In the genomic region with DNA sequence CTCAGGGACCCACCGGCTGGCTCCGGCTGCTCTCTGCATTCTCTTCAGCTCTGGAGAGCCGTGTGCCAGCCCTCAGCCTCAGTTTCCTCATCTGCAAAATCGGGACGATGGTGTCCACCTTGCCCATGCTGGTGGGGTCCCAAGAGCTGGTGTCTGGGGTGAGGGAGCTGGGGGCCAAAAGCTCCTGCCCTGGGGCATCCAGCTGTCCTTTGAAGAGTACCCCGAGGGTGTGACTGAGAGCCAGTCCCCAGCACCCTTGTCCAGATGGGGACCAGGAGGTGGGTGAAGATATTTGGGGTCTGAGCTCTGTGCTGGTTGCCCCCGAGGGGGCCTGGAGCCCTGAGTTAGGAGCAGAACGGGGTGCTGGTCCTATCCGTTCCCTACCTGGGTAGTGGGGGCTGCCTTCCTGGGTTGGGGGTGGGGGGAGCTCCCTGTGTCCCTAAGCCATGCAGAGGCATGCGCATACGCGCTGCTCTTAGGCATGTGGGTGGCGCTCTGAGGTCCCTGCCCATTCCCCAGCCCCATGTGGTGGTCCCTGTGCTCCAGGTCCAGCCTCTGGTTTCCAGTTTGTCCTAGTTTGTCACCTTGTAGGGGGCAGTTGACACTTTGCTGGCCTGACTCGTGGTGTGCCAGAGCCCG, we compare ENCODE assay signal across 17 cellular contexts. TPM values are rescaled to one million over a fixed set of nuclear protein-coding genes. Genes with fewer than 3 reads are reported as not detected.
A peak's percentile ranks its signal among the peaks of the same experiment; 100 is the strongest.
DNase-seq lines count a peak whose midpoint lies in the region; ATAC-seq and TF ChIP-seq lines count a peak whose summit lies in the region.
"Had no signal": no experiment of that assay in that cellular context is flagged by ENCODE, and none has a peak within 500 bp of the region (broad histone marks: within the 10 kb centered on the region; RNA-seq: fewer than 3 reads in every experiment).

No MANE protein-coding gene starts in this region.

- intact Hi-C loops in heart right ventricle (cut with DNase I), result no loop called here
- intact Hi-C loops in left ventricle myocardium superior (cut with micrococcal nuclease), result no loop called here
- intact Hi-C loops in left colon (cut with DNase I, micrococcal nuclease), result no loop called here

- DNase-seq in heart right ventricle, result no peak
- no peak for DNase-seq in left ventricle myocardium superior
- no peak for DNase-seq in chondrocyte (ENCODE audit: low spot score)
- no peak for DNase-seq in neural crest cell (ENCODE audit: low read depth, low spot score)
- DNase-seq in NCI-H187 (lab: John Stamatoyannopoulos, UW), result no peak
- no peak for DNase-seq in activated naive CD4-positive, alpha-beta T cell treated with anti-CD3 and anti-CD28 coated beads, Interleukin-2, amount 50 U/mL, for 72 hours (ENCODE audit: low spot score in 2 of 2)
- DNase-seq in left colon, result no peak
- no peak for DNase-seq in NCI-H2227 treated with DMSO at 0.1 percent for 48 hours (lab: John Stamatoyannopoulos, UW)
- DNase-seq: activated CD8-positive, alpha-beta T cell treated with anti-CD3 and anti-CD28 coated beads for 36 hours; activated naive CD8-positive, alpha-beta T cell treated with anti-CD3 and anti-CD28 coated beads, Interleukin-2, amount 50 U/mL, for 24 hours; activated T-cell treated with anti-CD3 and anti-CD28 coated beads, Interleukin-2, amount 50 U/mL, for 48 hours; CD4-positive, alpha-beta memory T cell; HCEC 1CT; NCI-H82; WERI-Rb-1 had no signal

- H3K27ac Mint-ChIP-seq in chondrocyte (ENCODE audit: unreplicated experiment), result peak overlapping the region; percentile 17
- H3K27ac Mint-ChIP-seq in neural crest cell (ENCODE audit: unreplicated experiment), result no peak overlapping the region
- no peak overlapping the region for H3K27ac Mint-ChIP-seq in activated naive CD4-positive, alpha-beta T cell treated with anti-CD3 and anti-CD28 coated beads, Interleukin-2, amount 50 U/mL, for 72 hours
- H3K27ac Mint-ChIP-seq: activated CD8-positive, alpha-beta T cell treated with anti-CD3 and anti-CD28 coated beads for 36 hours; activated naive CD8-positive, alpha-beta T cell treated with anti-CD3 and anti-CD28 coated beads, Interleukin-2, amount 50 U/mL, for 24 hours; CD4-positive, alpha-beta memory T cell had no signal

- peak overlapping the region in 3 of 10 donors; percentile 4 to 20 (median 11) for H3K4me3 ChIP-seq in heart right ventricle
- H3K4me3 ChIP-seq: upper lobe of left lung had no signal

- H3K9me3 Mint-ChIP-seq in chondrocyte (ENCODE audit: low read depth), result no peaks in the 10 kb centered on the region
- no peaks in the 10 kb centered on the region for H3K9me3 Mint-ChIP-seq in neural crest cell
- no peaks in the 10 kb centered on the region for H3K9me3 Mint-ChIP-seq in activated naive CD4-positive, alpha-beta T cell treated with anti-CD3 and anti-CD28 coated beads, Interleukin-2, amount 50 U/mL, for 72 hours
- H3K9me3 Mint-ChIP-seq: activated CD8-positive, alpha-beta T cell treated with anti-CD3 and anti-CD28 coated beads for 36 hours; activated naive CD8-positive, alpha-beta T cell treated with anti-CD3 and anti-CD28 coated beads, Interleukin-2, amount 50 U/mL, for 24 hours; CD4-positive, alpha-beta memory T cell; central memory CD8-positive, alpha-beta T cell had no signal

- H3K27me3 Mint-ChIP-seq in chondrocyte (ENCODE audit: low read depth), result no peaks in the 10 kb centered on the region
- no peaks in the 10 kb centered on the region for H3K27me3 Mint-ChIP-seq in neural crest cell (ENCODE audit: low read depth)

- peak overlapping the region in 7 of 10 donors; percentile 28 to 95 (median 65) for H3K27ac ChIP-seq in heart right ventricle
- H3K27ac ChIP-seq: WERI-Rb-1 had no signal

- H3K9me3 ChIP-seq in heart right ventricle, result no peaks in the 10 kb centered on the region
- H3K9me3 ChIP-seq: upper lobe of left lung had no signal

- TF ChIP-seq CTCF in heart right ventricle (IDR thresholded peaks at IDR 0.05) (no peak), chondrocyte (IDR thresholded peaks at IDR 0.05) (no peak), neural crest cell (conservative IDR thresholded peaks at IDR 0.05) (no peak)

- H3K36me3 ChIP-seq in heart right ventricle, result no peaks in the 10 kb centered on the region
- H3K36me3 ChIP-seq: upper lobe of left lung, WERI-Rb-1 had no signal

- H3K4me1 ChIP-seq in heart right ventricle, result peaks cover 28 to 73% (median 57%) of the 10 kb centered on the region in 9 donors

- H3K27me3 ChIP-seq in heart right ventricle, result peaks cover 0 to 24% (median 0%) of the 10 kb centered on the region in 7 donors

- ATAC-seq in heart right ventricle (peak in 1 of 8 donors; percentile 3), left ventricle myocardium superior (no peak), left colon (no peak)
- no peak for ATAC-seq in activated naive CD4-positive, alpha-beta T cell treated with anti-CD3 and anti-CD28 coated beads, Interleukin-2, amount 50 U/mL, for 72 hours
- ATAC-seq: activated CD8-positive, alpha-beta T cell treated with anti-CD3 and anti-CD28 coated beads for 36 hours; activated naive CD8-positive, alpha-beta T cell treated with anti-CD3 and anti-CD28 coated beads, Interleukin-2, amount 50 U/mL, for 24 hours had no signal

- H3K4me3 Mint-ChIP-seq in chondrocyte (ENCODE audit: unreplicated experiment) (no peak overlapping the region), neural crest cell (peak overlapping the region; percentile 23)
- H3K4me3 Mint-ChIP-seq: activated CD8-positive, alpha-beta T cell treated with anti-CD3 and anti-CD28 coated beads for 36 hours; activated naive CD8-positive, alpha-beta T cell treated with anti-CD3 and anti-CD28 coated beads, Interleukin-2, amount 50 U/mL, for 24 hours; CD4-positive, alpha-beta memory T cell; central memory CD8-positive, alpha-beta T cell had no signal

- H3K4me1 Mint-ChIP-seq in chondrocyte (ENCODE audit: low read depth) (peaks cover 48% of the 10 kb centered on the region), neural crest cell (peaks cover 31% of the 10 kb centered on the region)

- 61 to 69% methylated on average over 15 of the region's 15 CpGs for WGBS in heart right ventricle, 2 donors

- H3K36me3 Mint-ChIP-seq in chondrocyte (ENCODE audit: low read depth), result peaks cover 1% of the 10 kb centered on the region
- H3K36me3 Mint-ChIP-seq in neural crest cell (ENCODE audit: low read depth), result peaks cover 7% of the 10 kb centered on the region
- peaks cover 0 to 5% of the 10 kb centered on the region in 2 donors for H3K36me3 Mint-ChIP-seq in activated naive CD4-positive, alpha-beta T cell treated with anti-CD3 and anti-CD28 coated beads, Interleukin-2, amount 50 U/mL, for 72 hours

RNA-seq across cellular contexts. Expression of gene LRP5, which starts 4.9 kb away (rescaled TPM):
- total RNA-seq in heart right ventricle (10 to 100 TPM; 33.9 to 73.3 (median 46.3) TPM), left ventricle myocardium superior (64.8 TPM), chondrocyte (38.7 to 61.0 TPM (median 47.2 TPM) in 3 replicates), neural crest cell (43.4 and 44.3 TPM in 2 replicates), left colon (100 to 1,000 TPM in 1 of 2 donors, 10 to 100 TPM in 1; 86.8 to 106 TPM)
- polyA plus RNA-seq in heart right ventricle, result 10 to 100 TPM; 23.2 to 71.6 TPM
- total RNA-seq in activated naive CD4-positive, alpha-beta T cell treated with anti-CD3 and anti-CD28 coated beads, Interleukin-2, amount 50 U/mL, for 72 hours, result 10 to 100 TPM in 1 of 2 donors, 1 to 10 TPM in 1; 8.7 to 14.1 TPM

RNA-seq across cellular contexts. Expression of gene C11orf24, which starts 45.5 kb away (rescaled TPM):
- 10 to 100 TPM; 14.9 to 45.6 (median 28.1) TPM for total RNA-seq in heart right ventricle
- 10 to 100 TPM; 54.2 to 62.2 TPM for polyA plus RNA-seq in heart right ventricle
- total RNA-seq in left ventricle myocardium superior, result 23.9 TPM
- total RNA-seq in chondrocyte, result 104 to 110 TPM (median 107 TPM) in 3 replicates
- total RNA-seq in neural crest cell, result 54.2 and 54.5 TPM in 2 replicates
- 10 to 100 TPM; 31.7 to 36.5 TPM for total RNA-seq in activated naive CD4-positive, alpha-beta T cell treated with anti-CD3 and anti-CD28 coated beads, Interleukin-2, amount 50 U/mL, for 72 hours
- total RNA-seq in left colon, result 10 to 100 TPM; 68.8 to 76.3 TPM
